Comparison of ENCODE assay signal across 8 cellular contexts in the genomic region with DNA sequence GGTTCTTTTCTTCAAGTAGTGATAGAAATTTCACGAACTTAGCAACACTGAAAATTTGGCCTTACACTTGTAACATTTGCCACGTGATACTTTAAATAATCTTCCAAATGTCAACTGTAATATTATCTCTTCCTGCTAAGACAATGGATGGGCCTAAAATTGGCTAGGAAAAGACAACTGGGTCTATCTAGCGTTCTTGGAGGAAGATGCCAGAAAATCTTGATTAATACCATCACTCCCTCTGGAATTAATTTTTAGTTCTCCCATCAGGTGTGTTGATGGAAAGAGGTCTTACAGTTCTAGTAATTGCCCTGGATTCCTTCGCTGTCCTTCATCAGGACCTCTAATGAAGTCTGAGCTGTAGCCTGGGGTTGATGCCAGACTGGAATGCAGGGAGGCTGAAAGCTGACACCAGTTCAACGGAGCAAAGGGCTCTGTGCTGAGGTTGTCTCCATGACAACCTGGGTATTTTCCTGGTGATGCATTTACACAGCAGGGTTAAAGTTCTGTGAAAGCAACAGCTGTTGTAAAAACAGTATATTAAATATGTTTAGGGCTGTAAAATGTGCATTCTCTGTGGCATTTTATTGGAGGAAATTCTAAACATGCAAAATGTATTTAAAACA.
A peak's percentile ranks its signal among the peaks of the same experiment; 100 is the strongest.
DNase-seq lines count a peak whose midpoint lies in the region; ATAC-seq lines count a peak whose summit lies in the region.

No MANE protein-coding gene starts in this region.

- H4K8ac ChIP-seq in mesendoderm (ENCODE audit: low read depth, low read length), result no peak overlapping the region

- no CpG with 5 or more reads among the region's 5 CpGs for WGBS in mesendoderm (ENCODE audit: extremely low coverage, insufficient coverage, low lambda C conversion rate)

- no peak overlapping the region for H2BK120ac ChIP-seq in mesendoderm (ENCODE audit: low read depth, low read length)

- no peak overlapping the region for H3K4me3 ChIP-seq in mesendoderm (ENCODE audit: low read length)

- H3K23ac ChIP-seq in mesendoderm (ENCODE audit: low read length), result no peak overlapping the region

- ATAC-seq in GM21723 (IDR thresholded peaks at IDR 0.05; ENCODE audit: unreplicated experiment), result no peak

- no peak overlapping the region for H3K56ac ChIP-seq in mesendoderm (ENCODE audit: low read length)

- H4K5ac ChIP-seq in mesendoderm (ENCODE audit: low read length), result no peak overlapping the region

- H3K27me3 ChIP-seq in mesendoderm (ENCODE audit: insufficient read depth, low read length, poor library complexity), result no peaks in the 10 kb centered on the region

- H3K79me2 ChIP-seq in mesendoderm (ENCODE audit: control insufficient read depth, insufficient read depth, low read length), result no peaks in the 10 kb centered on the region

- DNase-seq in COLO829 (ENCODE audit: low spot score), result peak; percentile 37
- DNase-seq in NCI-H1048 (lab: John Stamatoyannopoulos, UW), result peak; percentile 8
- peak; percentile 40 for DNase-seq in brain pericyte (ENCODE audit: low read depth, low spot score)
- DNase-seq in mesendoderm, result peak; percentile 97
- DNase-seq in HUDEP-2 (lab: John Stamatoyannopoulos, UW; ENCODE audit: unreplicated experiment in 76 of 76), result no peak
- no peak for DNase-seq in stimulated activated CD4-positive, alpha-beta T cell treated with anti-CD3 and anti-CD28 coated beads, Interleukin-2, amount 100 ng/mL, for 48 hours
- DNase-seq in NK-92 treated with Interleukin-12 subunit alpha and Interleukin-12 subunit beta, amount 100 ng/mL, for 24 hours (lab: John Stamatoyannopoulos, UW), result no peak

- H3K9ac ChIP-seq in mesendoderm (ENCODE audit: low read length), result no peak overlapping the region

- H2BK5ac ChIP-seq in mesendoderm (ENCODE audit: low read length), result no peak overlapping the region

- no peaks in the 10 kb centered on the region for H3K4me1 ChIP-seq in mesendoderm (ENCODE audit: control insufficient read depth, low read depth, low read length)

- no peaks in the 10 kb centered on the region for H3K36me3 ChIP-seq in mesendoderm (ENCODE audit: control insufficient read depth, insufficient read depth, low read length)

- no peak overlapping the region for H3K4ac ChIP-seq in mesendoderm (ENCODE audit: low read depth, low read length)

- no peak overlapping the region for H3K4me2 ChIP-seq in mesendoderm (ENCODE audit: low read length)

- H2AK5ac ChIP-seq in mesendoderm (ENCODE audit: low read length), result no peak overlapping the region

- H3K27ac ChIP-seq in mesendoderm (ENCODE audit: low read depth, low read length), result no peak overlapping the region

- no peak overlapping the region for H2BK15ac ChIP-seq in mesendoderm (replicated peaks; ENCODE audit: low read depth)

- no peak overlapping the region for H3K18ac ChIP-seq in mesendoderm (ENCODE audit: low read length)

- H3K79me1 ChIP-seq in mesendoderm (ENCODE audit: low read length), result no peaks in the 10 kb centered on the region

Comparison
In these comparisons a context has a peak if more than half of its experiments do, and no peak if none do; other contexts are left out.
1. DNase-seq: peak in COLO829 (single experiment), NCI-H1048 (single experiment), brain pericyte (single experiment) and mesendoderm (single experiment); none in HUDEP-2 (0 of 76), stimulated activated CD4-positive, alpha-beta T cell treated with anti-CD3 and anti-CD28 coated beads, Interleukin-2, amount 100 ng/mL, for 48 hours (0 of 2) and NK-92 treated with Interleukin-12 subunit alpha and Interleukin-12 subunit beta, amount 100 ng/mL, for 24 hours (single experiment).